9 cellular contexts compared by ENCODE assay signal in genomic region chr19:15323496-15324235, GRCh38. TPM values are rescaled to one million over a fixed set of nuclear protein-coding genes. Genes with fewer than 3 reads are reported as not detected.
DNase-seq lines count a peak whose midpoint lies in the region; ATAC-seq lines count a peak whose summit lies in the region.
"Had no signal": no experiment of that assay in that cellular context is flagged by ENCODE, and none has a peak within 500 bp of the region (broad histone marks: within the 10 kb centered on the region; RNA-seq: fewer than 3 reads in every experiment).

No MANE protein-coding gene starts in this region.

- peak overlapping the region in 3 of 4 donors; percentile 65 to 91 (median 71) for H3K4me3 Mint-ChIP-seq in IgD-negative memory B cell
- H3K4me3 Mint-ChIP-seq in activated naive CD8-positive, alpha-beta T cell treated with anti-CD3 and anti-CD28 coated beads, Interleukin-2, amount 50 U/mL, for 24 hours, result no peak overlapping the region
- H3K4me3 Mint-ChIP-seq in stimulated activated memory B cell treated with anti-CD40 and anti-IgM and Interleukin-4, amounts not matched to agents 10 μg/mL and 1 μg/mL and 100 μg/mL, for 72 hours, result no peak overlapping the region

- H3K27me3 Mint-ChIP-seq in IgD-negative memory B cell, result no peaks in the 10 kb centered on the region
- no peaks in the 10 kb centered on the region for H3K27me3 Mint-ChIP-seq in activated naive CD8-positive, alpha-beta T cell treated with anti-CD3 and anti-CD28 coated beads, Interleukin-2, amount 50 U/mL, for 24 hours
- H3K27me3 Mint-ChIP-seq in stimulated activated memory B cell treated with anti-CD40 and anti-IgM and Interleukin-4, amounts not matched to agents 10 μg/mL and 1 μg/mL and 100 μg/mL, for 72 hours, result no peaks in the 10 kb centered on the region

- DNase-seq in activated naive CD8-positive, alpha-beta T cell treated with anti-CD3 and anti-CD28 coated beads, Interleukin-2, amount 50 U/mL, for 24 hours, result no peak
- peak; percentile 12 for DNase-seq in iPS-NIHi11 (ENCODE audit: low spot score)
- DNase-seq: NCI-H1436 had no signal

- no peaks in the 10 kb centered on the region for H3K9me3 Mint-ChIP-seq in IgD-negative memory B cell
- peaks cover 5% of the 10 kb centered on the region for H3K9me3 Mint-ChIP-seq in activated naive CD8-positive, alpha-beta T cell treated with anti-CD3 and anti-CD28 coated beads, Interleukin-2, amount 50 U/mL, for 24 hours
- no peaks in the 10 kb centered on the region for H3K9me3 Mint-ChIP-seq in stimulated activated memory B cell treated with anti-CD40 and anti-IgM and Interleukin-4, amounts not matched to agents 10 μg/mL and 1 μg/mL and 100 μg/mL, for 72 hours

- peaks cover 3% of the 10 kb centered on the region for H3K36me3 Mint-ChIP-seq in IgD-negative memory B cell
- peaks cover 6% of the 10 kb centered on the region for H3K36me3 Mint-ChIP-seq in activated naive CD8-positive, alpha-beta T cell treated with anti-CD3 and anti-CD28 coated beads, Interleukin-2, amount 50 U/mL, for 24 hours (ENCODE audit: low read depth)
- H3K36me3 Mint-ChIP-seq in stimulated activated memory B cell treated with anti-CD40 and anti-IgM and Interleukin-4, amounts not matched to agents 10 μg/mL and 1 μg/mL and 100 μg/mL, for 72 hours, result peaks cover 5% of the 10 kb centered on the region

- H3K4me1 Mint-ChIP-seq in IgD-negative memory B cell, result peaks cover 65 to 77% (median 69%) of the 10 kb centered on the region in 3 donors
- H3K4me1 Mint-ChIP-seq in activated naive CD8-positive, alpha-beta T cell treated with anti-CD3 and anti-CD28 coated beads, Interleukin-2, amount 50 U/mL, for 24 hours, result peaks cover 88% of the 10 kb centered on the region
- peaks cover 91% of the 10 kb centered on the region for H3K4me1 Mint-ChIP-seq in stimulated activated memory B cell treated with anti-CD40 and anti-IgM and Interleukin-4, amounts not matched to agents 10 μg/mL and 1 μg/mL and 100 μg/mL, for 72 hours

- peak; percentile 39 for ATAC-seq in activated naive CD8-positive, alpha-beta T cell treated with anti-CD3 and anti-CD28 coated beads, Interleukin-2, amount 50 U/mL, for 24 hours
- ATAC-seq in stimulated activated memory B cell treated with anti-CD40 and anti-IgM and Interleukin-4, amounts not matched to agents 10 μg/mL and 1 μg/mL and 100 μg/mL, for 72 hours, result no peak
- no peak for ATAC-seq in GM21447 (IDR thresholded peaks at IDR 0.05; ENCODE audit: unreplicated experiment)
- no peak for ATAC-seq in HG03342 (IDR thresholded peaks at IDR 0.05; ENCODE audit: unreplicated experiment)
- no peak for ATAC-seq in HG03520 (IDR thresholded peaks at IDR 0.05; ENCODE audit: unreplicated experiment)
- ATAC-seq in GM18868 (IDR thresholded peaks at IDR 0.05; ENCODE audit: unreplicated experiment), result no peak

- H3K27ac Mint-ChIP-seq in IgD-negative memory B cell, result peak overlapping the region in 2 of 3 donors; percentile 67 to 83
- peak overlapping the region; percentile 76 for H3K27ac Mint-ChIP-seq in activated naive CD8-positive, alpha-beta T cell treated with anti-CD3 and anti-CD28 coated beads, Interleukin-2, amount 50 U/mL, for 24 hours
- peak overlapping the region; percentile 54 for H3K27ac Mint-ChIP-seq in stimulated activated memory B cell treated with anti-CD40 and anti-IgM and Interleukin-4, amounts not matched to agents 10 μg/mL and 1 μg/mL and 100 μg/mL, for 72 hours

RNA-seq across cellular contexts. Expression of gene BRD4, which starts 8.7 kb away (rescaled TPM):
- 20.5 TPM for polyA plus RNA-seq in IgD-negative memory B cell

RNA-seq across cellular contexts. Expression of gene AKAP8, which starts 55.9 kb away (rescaled TPM):
- polyA plus RNA-seq in IgD-negative memory B cell, result 22.8 TPM

Comparison
In these comparisons a context has a peak if more than half of its experiments do, and no peak if none do; other contexts are left out.
1. H3K4me3 Mint-ChIP-seq: peak in IgD-negative memory B cell (3 of 4); none in activated naive CD8-positive, alpha-beta T cell treated with anti-CD3 and anti-CD28 coated beads, Interleukin-2, amount 50 U/mL, for 24 hours (single experiment) and stimulated activated memory B cell treated with anti-CD40 and anti-IgM and Interleukin-4, amounts not matched to agents 10 μg/mL and 1 μg/mL and 100 μg/mL, for 72 hours (single experiment).
2. Peak in every context shown above with its lines, with median percentiles within 50 percentile points of each other: H3K27ac Mint-ChIP-seq.